Comparison of ENCODE assay signal across 8 cellular contexts in genomic region chr1:154334647-154335350, GRCh38. TPM values are rescaled to one million over a fixed set of nuclear protein-coding genes. Genes with fewer than 3 reads are reported as not detected.
DNase-seq lines count a peak whose midpoint lies in the region; ATAC-seq and TF ChIP-seq lines count a peak whose summit lies in the region.

No MANE protein-coding gene starts in this region.

- TF ChIP-seq CTCF in mucosa of descending colon (IDR thresholded peaks at IDR 0.05): peak; percentile 72

- H3K4me3 ChIP-seq in endocrine pancreas (ENCODE audit: control insufficient read depth, insufficient read depth, low read length): no peak overlapping the region
- H3K4me3 ChIP-seq in mucosa of descending colon: no peak overlapping the region

- peaks cover 5% of the 10 kb centered on the region for H3K36me3 ChIP-seq in endocrine pancreas (ENCODE audit: control insufficient read depth, insufficient read depth, low read length)
- no peaks in the 10 kb centered on the region for H3K36me3 ChIP-seq in mucosa of descending colon (ENCODE audit: low read depth)

- DNase-seq in DMS79 (lab: John Stamatoyannopoulos, UW): peak; percentile 39
- peak; percentile 67 for DNase-seq in HK-2 (ENCODE audit: unreplicated experiment)
- DNase-seq in NOMO-1 treated with dmso at 0.1 percent for 144 hours (lab: John Stamatoyannopoulos, UW; ENCODE audit: unreplicated experiment): peak; percentile 73
- DNase-seq in activated CD8-positive, alpha-beta memory T cell treated with anti-CD3 and anti-CD28 coated beads, Interleukin-2, amount 50 U/mL, for 1 hour (ENCODE audit: extremely low read depth): peak; percentile 86
- peak; percentile 83 to 90 (median 90) for DNase-seq in mucosa of descending colon
- peak; percentile 96 for DNase-seq in stimulated activated CD8-positive, alpha-beta memory T cell treated with anti-CD3 and anti-CD28 coated beads, Interleukin-4, amount 100 ng/mL, for 48 hours

- no peaks in the 10 kb centered on the region for H3K27me3 ChIP-seq in endocrine pancreas (ENCODE audit: control insufficient read depth, insufficient read depth, low read length)

- intact Hi-C loops in mucosa of descending colon (cut with DNase I, micrococcal nuclease): no loop called here

- H3K9me3 ChIP-seq in endocrine pancreas (ENCODE audit: control insufficient read depth, low read length) (no peaks in the 10 kb centered on the region), mucosa of descending colon (no peaks in the 10 kb centered on the region)

- H3K9ac ChIP-seq in endocrine pancreas (ENCODE audit: control insufficient read depth, insufficient read depth, low read length): peak overlapping the region; percentile 3

- H3K4me1 ChIP-seq in endocrine pancreas (ENCODE audit: control insufficient read depth, insufficient read depth, low read length) (no peaks in the 10 kb centered on the region), mucosa of descending colon (ENCODE audit: low read depth) (peaks cover 6% of the 10 kb centered on the region)

- peak; percentile 93 for ATAC-seq in mucosa of descending colon
- ATAC-seq in GM21390 (IDR thresholded peaks at IDR 0.05; ENCODE audit: unreplicated experiment): no peak

RNA-seq across cellular contexts. Expression of gene ATP8B2, which starts 9.5 kb away (rescaled TPM):
- total RNA-seq in mucosa of descending colon: 10 to 100 TPM in 2 of 3 donors, 1 to 10 TPM in 1; 3.8 to 36.1 (median 16.1) TPM

RNA-seq across cellular contexts. Expression of gene AQP10, which starts 13.9 kb away (rescaled TPM):
- total RNA-seq in mucosa of descending colon: not detected

Comparison
In these comparisons a context has a peak if more than half of its experiments do, and no peak if none do; other contexts are left out.
1. DNase-seq: peak in every context shown above with its lines; median percentile 96 in stimulated activated CD8-positive, alpha-beta memory T cell treated with anti-CD3 and anti-CD28 coated beads, Interleukin-4, amount 100 ng/mL, for 48 hours; 90 in mucosa of descending colon; 86 in activated CD8-positive, alpha-beta memory T cell treated with anti-CD3 and anti-CD28 coated beads, Interleukin-2, amount 50 U/mL, for 1 hour; 73 in NOMO-1 treated with dmso at 0.1 percent for 144 hours; 67 in HK-2; 39 in DMS79.